3 cellular contexts compared by ENCODE assay signal in genomic region chr3:64888840-64889239, GRCh38.
TF ChIP-seq lines count a peak whose summit lies in the region.

No MANE protein-coding gene starts in this region.

TF ChIP-seq in liver, 16 proteins besides CTCF, POLR2A, EP300 and RAD21 (continued from another document):
- no peak for TF ChIP-seq RXRA (IDR thresholded peaks at IDR 0.05)
- no peak for TF ChIP-seq ZBTB33 (IDR thresholded peaks at IDR 0.05)
- no peak for TF ChIP-seq FOXA1 (IDR thresholded peaks at IDR 0.05)
- no peak for TF ChIP-seq ATF3 (IDR thresholded peaks at IDR 0.05)
- no peak for TF ChIP-seq JUND (IDR thresholded peaks at IDR 0.05)
- no peak for TF ChIP-seq REST (IDR thresholded peaks at IDR 0.05)
- no peak for TF ChIP-seq SP1 (IDR thresholded peaks at IDR 0.05)
- no peak for TF ChIP-seq FOXA2 (IDR thresholded peaks at IDR 0.05)
- TF ChIP-seq TAF1 (conservative IDR thresholded peaks at IDR 0.05) = no peak
- TF ChIP-seq HNF4G (IDR thresholded peaks at IDR 0.05) = no peak
- no peak for TF ChIP-seq MAX (IDR thresholded peaks at IDR 0.05)
- TF ChIP-seq GABPA (IDR thresholded peaks at IDR 0.05 in 1 of 2, conservative IDR thresholded peaks at IDR 0.05 in 1 of 2) = no peak
- no peak for TF ChIP-seq YY1 (IDR thresholded peaks at IDR 0.05)

TF ChIP-seq in HepG2, 621 proteins besides CTCF, POLR2A, EP300 and RAD21:
- TF ChIP-seq ZNF704 (CRISPR knock-in tag; IDR thresholded peaks at IDR 0.05; ENCODE audit: borderline replicate concordance) = no peak
- no peak for TF ChIP-seq ZNF136 (CRISPR knock-in tag; IDR thresholded peaks at IDR 0.05; ENCODE audit: low read depth)
- TF ChIP-seq SCMH1 (CRISPR knock-in tag; IDR thresholded peaks at IDR 0.05; ENCODE audit: borderline replicate concordance) = no peak
- TF ChIP-seq ZBTB8A (CRISPR knock-in tag; IDR thresholded peaks at IDR 0.05; ENCODE audit: borderline replicate concordance, low read depth) = no peak
- no peak for TF ChIP-seq ZNF83 (CRISPR knock-in tag; IDR thresholded peaks at IDR 0.05; ENCODE audit: borderline replicate concordance)
- no peak for TF ChIP-seq SALL2 (CRISPR knock-in tag; IDR thresholded peaks at IDR 0.05)
- no peak for TF ChIP-seq ZBTB38 (CRISPR knock-in tag; IDR thresholded peaks at IDR 0.05)
- TF ChIP-seq ZFX (CRISPR knock-in tag; IDR thresholded peaks at IDR 0.05; ENCODE audit: low read depth) = no peak
- TF ChIP-seq BATF2 (CRISPR knock-in tag; IDR thresholded peaks at IDR 0.05) = no peak
- no peak for TF ChIP-seq ASH2L (IDR thresholded peaks at IDR 0.05; ENCODE audit: insufficient read length, low read depth, low read length)
- no peak for TF ChIP-seq ZNF484 (CRISPR knock-in tag; IDR thresholded peaks at IDR 0.05; ENCODE audit: borderline replicate concordance, low read depth)
- TF ChIP-seq CBX5 (CRISPR knock-in tag; IDR thresholded peaks at IDR 0.05; ENCODE audit: borderline replicate concordance) = no peak
- TF ChIP-seq MIER3 (CRISPR knock-in tag; IDR thresholded peaks at IDR 0.05; ENCODE audit: borderline replicate concordance) = no peak
- TF ChIP-seq SOX13 (IDR thresholded peaks at IDR 0.05) = no peak
- TF ChIP-seq SOX13 (CRISPR knock-in tag; conservative IDR thresholded peaks at IDR 0.05 in 1 of 2, IDR thresholded peaks at IDR 0.05 in 1 of 2) = no peak
TF ChIP-seq in HepG2: peak in this region for 0.

TF ChIP-seq in SK-N-SH, 30 proteins besides CTCF, POLR2A, EP300 and RAD21 (continued from another document):
- TF ChIP-seq REST (IDR thresholded peaks at IDR 0.05; ENCODE audit: low read depth, low read length) (no peak), ELF1 (IDR thresholded peaks at IDR 0.05) (no peak), MXI1 (IDR thresholded peaks at IDR 0.05; ENCODE audit: low read depth, low read length) (no peak), RCOR1 (IDR thresholded peaks at IDR 0.05; ENCODE audit: low read length) (no peak), MAX (IDR thresholded peaks at IDR 0.05; ENCODE audit: low read depth) (no peak), RFX5 (IDR thresholded peaks at IDR 0.05; ENCODE audit: low read length) (no peak), PBX3 (IDR thresholded peaks at IDR 0.05) (no peak), NFIC (IDR thresholded peaks at IDR 0.05; ENCODE audit: borderline replicate concordance) (no peak), GABPA (IDR thresholded peaks at IDR 0.05; ENCODE audit: low read depth) (no peak), ZBTB33 (IDR thresholded peaks at IDR 0.05; ENCODE audit: borderline replicate concordance, low read depth) (no peak), POLR2AphosphoS5 (IDR thresholded peaks at IDR 0.05; ENCODE audit: low read depth, low read length) (no peak)
